ENCODE assay signal across 15 cellular contexts in genomic region chr2:200814917-200815316, GRCh38. TPM values are rescaled to one million over a fixed set of nuclear protein-coding genes. Genes with fewer than 3 reads are reported as not detected.
A peak's percentile ranks its signal among the peaks of the same experiment; 100 is the strongest.
DNase-seq lines count a peak whose midpoint lies in the region; ATAC-seq and TF ChIP-seq lines count a peak whose summit lies in the region.
"Had no signal": no experiment of that assay in that cellular context is flagged by ENCODE, and none has a peak within 500 bp of the region (broad histone marks: within the 10 kb centered on the region; RNA-seq: fewer than 3 reads in every experiment).

No MANE protein-coding gene starts in this region.

- peak overlapping the region; percentile 93 to 97 for H3K4me3 Mint-ChIP-seq in activated T-cell treated with anti-CD3 and anti-CD28 coated beads, Interleukin-2, amount 50 U/mL, for 72 hours
- H3K4me3 Mint-ChIP-seq in T-cell: peak overlapping the region in 2 of 3 donors; percentile 44 to 53

- peaks cover 67% of the 10 kb centered on the region for H3K4me1 Mint-ChIP-seq in activated T-cell treated with anti-CD3 and anti-CD28 coated beads, Interleukin-2, amount 50 U/mL, for 72 hours (ENCODE audit: low read depth)
- peaks cover 52 to 57% (median 53%) of the 10 kb centered on the region in 3 donors for H3K4me1 Mint-ChIP-seq in T-cell

- H3K4me3 ChIP-seq in smooth muscle cell: no peak overlapping the region

- H3K9me3 ChIP-seq in smooth muscle cell (replicated peaks; ENCODE audit: low read depth): no peaks in the 10 kb centered on the region
- H3K9me3 ChIP-seq: ascending aorta had no signal

- peaks cover 54% of the 10 kb centered on the region for H3K79me2 ChIP-seq in smooth muscle cell (ENCODE audit: low read depth)

- no peaks in the 10 kb centered on the region for H3K27me3 ChIP-seq in smooth muscle cell (ENCODE audit: low read depth)
- H3K27me3 ChIP-seq: ascending aorta had no signal

- POLR2A ChIA-PET in T-cell (lab: Charles Lee): interaction anchor here (0.6 to 2.1 kb wide), 10 partner anchors 9 to 646 kb away, joined by 3 to 5 read pairs (median 3); partner anchors contain the start of genes CLK1 (in 2 of the 2) and ORC2 (in 1 of the 2)

- peaks cover 56% of the 10 kb centered on the region for H3K36me3 ChIP-seq in smooth muscle cell (ENCODE audit: low read depth)

- peak overlapping the region; percentile 95 for H3K27ac ChIP-seq in epithelial cell of prostate
- peak overlapping the region; percentile 40 for H3K27ac ChIP-seq in smooth muscle cell (ENCODE audit: low read depth)
- H3K27ac ChIP-seq: ascending aorta had no signal

- 95% methylated on average over 1 of the region's 1 CpG for WGBS in smooth muscle cell (ENCODE audit: low lambda C conversion rate)

- H3K4me1 ChIP-seq in smooth muscle cell (ENCODE audit: low read depth): peaks cover 22% of the 10 kb centered on the region

- H3F3A ChIP-seq in smooth muscle cell (ENCODE audit: low read depth): peaks cover 19% of the 10 kb centered on the region

- ATAC-seq in activated T-cell treated with anti-CD3 and anti-CD28 coated beads, Interleukin-2, amount 50 U/mL, for 72 hours (replicated peaks in 1 of 2): no peak
- ATAC-seq in T-cell (replicated peaks in 1 of 4): no peak
- no peak for ATAC-seq in HG02884 (IDR thresholded peaks at IDR 0.05; ENCODE audit: unreplicated experiment)

- no peak for TF ChIP-seq CTCF in smooth muscle cell (IDR thresholded peaks at IDR 0.05; ENCODE audit: borderline replicate concordance, insufficient read depth, poor library complexity, severe bottlenecking)

- H3K36me3 Mint-ChIP-seq in activated T-cell treated with anti-CD3 and anti-CD28 coated beads, Interleukin-2, amount 50 U/mL, for 72 hours (ENCODE audit: insufficient read depth in 2 of 2): peaks cover 31 to 63% of the 10 kb centered on the region in 2 donors
- H3K36me3 Mint-ChIP-seq in T-cell: peaks cover 49% of the 10 kb centered on the region

- CTCF ChIA-PET in T-cell (lab: Charles Lee): interaction anchor here in 1 of 2 donors (1.3 kb wide), 2 partner anchors 102 to 104 kb away, joined by 3 to 4 read pairs; no protein-coding TSS in a partner anchor

- no peak for DNase-seq in activated T-cell treated with anti-CD3 and anti-CD28 coated beads, Interleukin-2, amount 50 U/mL, for 72 hours
- DNase-seq in activated T-cell treated with anti-CD3 and anti-CD28 coated beads, Interleukin-2, amount 50 U/mL, for 1 hour: no peak
- DNase-seq in T-cell (no peak), epithelial cell of prostate (ENCODE audit: low read depth, low spot score) (no peak), smooth muscle cell (lab: John Stamatoyannopoulos, UW; ENCODE audit: unreplicated experiment) (no peak), iPS-NIHi11 (ENCODE audit: low spot score) (no peak), NCI-H1092 (lab: John Stamatoyannopoulos, UW) (no peak)
- DNase-seq: activated CD4-positive, alpha-beta T cell treated with anti-CD3 and anti-CD28 coated beads, Interleukin-2, amount 50 U/mL, for 1 hour; DMS79 treated with DMSO at 0.1 percent for 48 hours; effector memory CD4-positive, alpha-beta T cell; hippocampal formation; NCI-H226; OCI-M1 had no signal

- H3K9ac ChIP-seq in smooth muscle cell (ENCODE audit: low read depth): no peak overlapping the region

- no peak overlapping the region for H2AFZ ChIP-seq in smooth muscle cell (ENCODE audit: low read depth)

- no peaks in the 10 kb centered on the region for H3K27me3 Mint-ChIP-seq in activated T-cell treated with anti-CD3 and anti-CD28 coated beads, Interleukin-2, amount 50 U/mL, for 72 hours (ENCODE audit: low read depth)
- H3K27me3 Mint-ChIP-seq in T-cell: no peaks in the 10 kb centered on the region

- H4K20me1 ChIP-seq in smooth muscle cell (ENCODE audit: low read depth): peaks cover 81% of the 10 kb centered on the region

- H3K9me3 Mint-ChIP-seq in activated T-cell treated with anti-CD3 and anti-CD28 coated beads, Interleukin-2, amount 50 U/mL, for 72 hours: no peaks in the 10 kb centered on the region
- no peaks in the 10 kb centered on the region for H3K9me3 Mint-ChIP-seq in T-cell

- peak overlapping the region; percentile 86 for H3K4me2 ChIP-seq in smooth muscle cell

- H3K27ac Mint-ChIP-seq in activated T-cell treated with anti-CD3 and anti-CD28 coated beads, Interleukin-2, amount 50 U/mL, for 72 hours: peak overlapping the region; percentile 99
- peak overlapping the region; percentile 25 to 72 for H3K27ac Mint-ChIP-seq in T-cell

RNA-seq across cellular contexts. Expression of gene BZW1, which starts 3.2 kb away (rescaled TPM):
- 100 to 1,000 TPM; 457 to 495 TPM for total RNA-seq in activated T-cell treated with anti-CD3 and anti-CD28 coated beads, Interleukin-2, amount 50 U/mL, for 72 hours
- total RNA-seq in T-cell (100 to 1,000 TPM; 132 to 258 (median 139) TPM), smooth muscle cell (364 and 398 TPM in 2 replicates)
- 203 and 212 TPM in 2 replicates for polyA plus RNA-seq in smooth muscle cell

RNA-seq across cellular contexts. Expression of gene CLK1, which starts 49.5 kb away (rescaled TPM):
- 100 to 1,000 TPM; 161 to 178 TPM for total RNA-seq in activated T-cell treated with anti-CD3 and anti-CD28 coated beads, Interleukin-2, amount 50 U/mL, for 72 hours
- 1,000 to 10,000 TPM in 2 of 5 donors, 100 to 1,000 TPM in 3; 357 to 1,046 (median 384) TPM for total RNA-seq in T-cell
- 87.8 and 106 TPM in 2 replicates for total RNA-seq in smooth muscle cell
- 25.7 and 32.4 TPM in 2 replicates for polyA plus RNA-seq in smooth muscle cell
